Comparison of ENCODE assay signal across 25 cellular contexts in genomic region chr15:51756482-51756881, GRCh38. TPM values are rescaled to one million over a fixed set of nuclear protein-coding genes. Genes with fewer than 3 reads are reported as not detected.
DNase-seq lines count a peak whose midpoint lies in the region.
"Had no signal": no experiment of that assay in that cellular context is flagged by ENCODE, and none has a peak within 500 bp of the region (broad histone marks: within the 10 kb centered on the region; RNA-seq: fewer than 3 reads in every experiment).

No MANE protein-coding gene starts in this region.

- H3K27me3 Mint-ChIP-seq in CD8-positive, alpha-beta memory T cell = no peaks in the 10 kb centered on the region
- H3K27me3 Mint-ChIP-seq: activated CD4-positive, alpha-beta memory T cell treated with anti-CD3 and anti-CD28 coated beads for 36 hours had no signal

- no peaks in the 10 kb centered on the region for H3K36me3 ChIP-seq in CD8-positive, alpha-beta memory T cell (ENCODE audit: insufficient read depth, low read length)
- H3K36me3 ChIP-seq: breast epithelium, gastrocnemius medialis, HAP-1, stomach had no signal

- H3K36me3 Mint-ChIP-seq in CD8-positive, alpha-beta memory T cell = peaks cover 0 to 8% (median 1%) of the 10 kb centered on the region in 3 donors
- H3K36me3 Mint-ChIP-seq: activated CD4-positive, alpha-beta memory T cell treated with anti-CD3 and anti-CD28 coated beads for 36 hours; activated naive CD4-positive, alpha-beta T cell treated with anti-CD3 and anti-CD28 coated beads, Interleukin-2, amount 50 U/mL, for 72 hours; natural killer cell had no signal

- no peaks in the 10 kb centered on the region for H3K9me3 Mint-ChIP-seq in CD8-positive, alpha-beta memory T cell
- H3K9me3 Mint-ChIP-seq: activated CD4-positive, alpha-beta memory T cell treated with anti-CD3 and anti-CD28 coated beads for 36 hours; activated naive CD4-positive, alpha-beta T cell treated with anti-CD3 and anti-CD28 coated beads, Interleukin-2, amount 50 U/mL, for 72 hours; natural killer cell had no signal

- DNase-seq in Ammon's horn (ENCODE audit: low spot score) (peak; percentile 47), KG1 (lab: John Stamatoyannopoulos, UW) (peak; percentile 23), NOMO-1 treated with dmso at 0.1 percent for 144 hours (lab: John Stamatoyannopoulos, UW; ENCODE audit: unreplicated experiment) (peak; percentile 58), amniotic epithelial cell (ENCODE audit: low read depth) (peak; percentile 34), NCI-H2227 (lab: John Stamatoyannopoulos, UW; ENCODE audit: unreplicated experiment) (no peak), NCI-H345 (lab: John Stamatoyannopoulos, UW) (no peak), foreskin melanocyte (no peak)
- DNase-seq in CD8-positive, alpha-beta memory T cell = no peak
- DNase-seq: activated CD4-positive, alpha-beta memory T cell treated with anti-CD3 and anti-CD28 coated beads for 36 hours; activated CD4-positive, CD25-positive, alpha-beta regulatory T cell treated with anti-CD3 and anti-CD28 coated beads, Interleukin-2, amount 50 U/mL, for 72 hours; activated effector memory CD4-positive, alpha-beta T cell treated with Interleukin-2 at 50 U/mL for 16 hours; gastrocnemius medialis; natural killer cell; NCI-H1048; NCI-H1694 treated with DMSO at 0.1 percent for 48 hours; NCI-H510A treated with DMSO at 0.1 percent for 48 hours; occipital lobe; psoas muscle; stomach had no signal

- H3K27ac ChIP-seq in CD8-positive, alpha-beta memory T cell (ENCODE audit: low read depth, low read length) = no peak overlapping the region
- H3K27ac ChIP-seq: breast epithelium, gastrocnemius medialis, psoas muscle, RWPE1, stomach had no signal

- no peaks in the 10 kb centered on the region for H3K27me3 ChIP-seq in CD8-positive, alpha-beta memory T cell (ENCODE audit: insufficient read depth, low read length, poor library complexity, severe bottlenecking)
- H3K27me3 ChIP-seq: breast epithelium, gastrocnemius medialis, stomach had no signal

- no peak overlapping the region for H3K4me3 ChIP-seq in CD8-positive, alpha-beta memory T cell (ENCODE audit: low read length)
- H3K4me3 ChIP-seq: breast epithelium, gastrocnemius medialis, HAP-1, psoas muscle, stomach had no signal

- POLR2A ChIA-PET in CD8-positive, alpha-beta memory T cell (lab: Charles Lee) = no interaction called here

- no peak overlapping the region for H3K27ac Mint-ChIP-seq in CD8-positive, alpha-beta memory T cell
- H3K27ac Mint-ChIP-seq: activated CD4-positive, alpha-beta memory T cell treated with anti-CD3 and anti-CD28 coated beads for 36 hours; activated naive CD4-positive, alpha-beta T cell treated with anti-CD3 and anti-CD28 coated beads, Interleukin-2, amount 50 U/mL, for 72 hours; natural killer cell; T-helper 1 cell treated with Interleukin-12 subunit alpha and Interleukin-12 subunit beta and Interleukin-4 antibody, amounts not matched to agents 30 μg/mL and 1 μg/mL, for 36 hours had no signal

- H3K4me3 Mint-ChIP-seq in CD8-positive, alpha-beta memory T cell = no peak overlapping the region
- H3K4me3 Mint-ChIP-seq: activated CD4-positive, alpha-beta memory T cell treated with anti-CD3 and anti-CD28 coated beads for 36 hours; natural killer cell; T-helper 1 cell treated with Interleukin-12 subunit alpha and Interleukin-12 subunit beta and Interleukin-4 antibody, amounts not matched to agents 30 μg/mL and 1 μg/mL, for 36 hours had no signal

- CTCF ChIA-PET in CD8-positive, alpha-beta memory T cell (lab: Charles Lee) = interaction anchor here (0.7 to 2.0 kb wide), 2 partner anchors 12 to 1276 kb away, joined by 3 to 7 read pairs; no protein-coding TSS in a partner anchor

- H3K9me3 ChIP-seq in CD8-positive, alpha-beta memory T cell (ENCODE audit: low read length) = no peaks in the 10 kb centered on the region
- H3K9me3 ChIP-seq: breast epithelium, gastrocnemius medialis, HAP-1, psoas muscle, stomach had no signal

- H3K4me1 ChIP-seq in CD8-positive, alpha-beta memory T cell (ENCODE audit: insufficient read depth, low read length) = peaks cover 11% of the 10 kb centered on the region
- H3K4me1 ChIP-seq: breast epithelium had no signal

- H3K4me1 Mint-ChIP-seq in CD8-positive, alpha-beta memory T cell = peaks cover 32 to 41% (median 37%) of the 10 kb centered on the region in 3 donors

RNA-seq across cellular contexts. Expression of gene TMOD2, which starts 5.1 kb away (rescaled TPM):
- 10 to 100 TPM in 1 of 2 experiments, 1 to 10 TPM in 1; 8.6 to 10.0 TPM for total RNA-seq in CD8-positive, alpha-beta memory T cell
- polyA plus RNA-seq in CD8-positive, alpha-beta memory T cell = 3.1 TPM

RNA-seq across cellular contexts. Expression of gene LYSMD2, which starts 19.0 kb away (rescaled TPM):
- total RNA-seq in CD8-positive, alpha-beta memory T cell = 10 to 100 TPM; 25.1 TPM
- polyA plus RNA-seq in CD8-positive, alpha-beta memory T cell = 70.5 TPM
- total RNA-seq: G401 had no signal

Comparison
In these comparisons a context has a peak if more than half of its experiments do, and no peak if none do; other contexts are left out.
1. DNase-seq: peak in Ammon's horn (single experiment), KG1 (single experiment), NOMO-1 treated with dmso at 0.1 percent for 144 hours (single experiment) and amniotic epithelial cell (single experiment); none in NCI-H2227 (single experiment), NCI-H345 (single experiment), foreskin melanocyte (single experiment) and CD8-positive, alpha-beta memory T cell (0 of 5).